In the genomic region with DNA sequence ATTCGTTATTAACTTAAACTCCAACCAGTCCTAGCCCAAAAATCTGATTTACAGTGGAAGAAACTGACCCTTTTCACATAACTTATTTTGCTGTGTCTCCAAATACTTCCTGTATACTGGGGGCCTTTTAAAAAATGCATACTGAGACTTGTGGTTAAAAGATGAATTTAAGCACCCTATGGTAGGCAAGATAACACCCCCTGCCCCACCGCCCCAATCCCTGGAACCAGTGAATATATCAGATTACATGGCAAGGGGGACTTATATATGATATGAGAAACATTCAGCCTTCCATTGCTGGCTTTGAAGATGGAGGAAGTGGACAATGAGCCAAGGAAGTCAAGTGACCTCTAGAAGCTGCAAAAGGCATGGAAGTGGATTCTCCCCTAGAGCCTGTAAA, we compare ENCODE assay signal across 16 cellular contexts.
"Had no signal": no experiment of that assay in that cellular context is flagged by ENCODE, and none has a peak within 500 bp of the region (broad histone marks: within the 10 kb centered on the region; RNA-seq: fewer than 3 reads in every experiment).

No MANE protein-coding gene starts in this region.

- H3K27ac Mint-ChIP-seq: activated naive CD4-positive, alpha-beta T cell treated with anti-CD3 and anti-CD28 coated beads, Interleukin-2, amount 10 ng/mL, durations not matched to agents 7 days and 5 days had no signal

- H3K9me3 Mint-ChIP-seq: activated naive CD4-positive, alpha-beta T cell treated with anti-CD3 and anti-CD28 coated beads, Interleukin-2, amount 10 ng/mL, durations not matched to agents 7 days and 5 days had no signal

- H3K9me3 ChIP-seq: esophagus muscularis mucosa, tibial nerve, vagina had no signal

- H3K36me3 ChIP-seq: esophagus muscularis mucosa, tibial nerve, vagina had no signal

- H3K27me3 ChIP-seq: esophagus muscularis mucosa, tibial nerve, vagina had no signal

- H3K4me3 Mint-ChIP-seq: activated naive CD4-positive, alpha-beta T cell treated with anti-CD3 and anti-CD28 coated beads, Interleukin-2, amount 10 ng/mL, durations not matched to agents 7 days and 5 days had no signal

- H3K27me3 Mint-ChIP-seq: activated naive CD4-positive, alpha-beta T cell treated with anti-CD3 and anti-CD28 coated beads, Interleukin-2, amount 10 ng/mL, durations not matched to agents 7 days and 5 days; progenitor cell of endocrine pancreas had no signal

- ATAC-seq: right cardiac atrium had no signal

- H3K4me3 ChIP-seq: esophagus muscularis mucosa, skin epidermis, tibial nerve, vagina had no signal

- H3K27ac ChIP-seq: esophagus muscularis mucosa, skin epidermis, vagina, WERI-Rb-1 had no signal

- DNase-seq: activated CD4-positive, alpha-beta T cell treated with anti-CD3 and anti-CD28 coated beads, Interleukin-2, amount 50 U/mL, for 48 hours; activated naive CD4-positive, alpha-beta T cell treated with anti-CD3 and anti-CD28 coated beads, Interleukin-2, amount 10 ng/mL, durations not matched to agents 7 days and 5 days; islet precursor cell; midbrain; occipital lobe; right cardiac atrium; stimulated activated CD4-positive, alpha-beta T cell treated with anti-CD3 and anti-CD28 coated beads, Interleukin-4, amount 100 ng/mL, for 24 hours; stimulated activated naive CD4-positive, alpha-beta T cell treated with Interleukin-2 at 50 U/mL for 16 hours; substantia nigra; T-helper 9 cell; WERI-Rb-1 had no signal
